Comparison of ENCODE assay signal across 10 cellular contexts in genomic region chr7:32299133-32299702, GRCh38.
DNase-seq lines count a peak whose midpoint lies in the region; ATAC-seq, FAIRE-seq and TF ChIP-seq lines count a peak whose summit lies in the region.
"Had no signal": no experiment of that assay in that cellular context is flagged by ENCODE, and none has a peak within 500 bp of the region (broad histone marks: within the 10 kb centered on the region; RNA-seq: fewer than 3 reads in every experiment).

No MANE protein-coding gene starts in this region.

- H3K27ac Mint-ChIP-seq in naive thymus-derived CD4-positive, alpha-beta T cell, result no peak overlapping the region

- H3K27me3 ChIP-seq in naive thymus-derived CD4-positive, alpha-beta T cell (ENCODE audit: control insufficient read depth in 2 of 2, insufficient read depth in 2 of 2, low read length in 2 of 2), result no peaks in the 10 kb centered on the region

- H3K9me3 ChIP-seq in A549, result 0 out of 3 replicates have a peak, but pooled peaks cover 2% of the 10 kb centered on the region
- H3K9me3 ChIP-seq in naive thymus-derived CD4-positive, alpha-beta T cell (ENCODE audit: control insufficient read depth in 2 of 3, low read length in 3 of 3), result no peaks in the 10 kb centered on the region

- H3K4me3 ChIP-seq in A549 (peak overlapping the region; percentile 71), epithelial cell of esophagus (ENCODE audit: low read length) (peak overlapping the region; percentile 19)
- H3K4me3 ChIP-seq in naive thymus-derived CD4-positive, alpha-beta T cell (ENCODE audit: low read length), result no peak overlapping the region

- H3K36me3 Mint-ChIP-seq in naive thymus-derived CD4-positive, alpha-beta T cell, result peaks cover 0 to 3% (median 0%) of the 10 kb centered on the region in 5 donors

- no peak for TF ChIP-seq CTCF in A549 (IDR thresholded peaks at IDR 0.05)
- no peak for TF ChIP-seq CTCF in epithelial cell of esophagus (IDR thresholded peaks at IDR 0.05; ENCODE audit: insufficient read depth, low read depth, low read length, missing control alignments)

- peaks cover 0 to 5% (median 1%) of the 10 kb centered on the region in 11 donors for H3K9me3 Mint-ChIP-seq in naive thymus-derived CD4-positive, alpha-beta T cell

- DNase-seq in A549 (ENCODE audit: low read depth in 1 of 2, low spot score in 1 of 2) (peak; percentile 22), NCI-H2171 (lab: John Stamatoyannopoulos, UW) (peak; percentile 35), epithelial cell of esophagus (ENCODE audit: low read depth) (peak; percentile 16), RPMI8226 (no peak), COR-L47 (lab: John Stamatoyannopoulos, UW) (no peak), SIG-M5 (lab: John Stamatoyannopoulos, UW) (no peak)
- no peak for DNase-seq in naive thymus-derived CD4-positive, alpha-beta T cell
- DNase-seq: DMS79 had no signal

- POLR2A ChIA-PET in A549 (lab: Yijun Ruan, JAX), result no interaction called here
- POLR2A ChIA-PET in naive thymus-derived CD4-positive, alpha-beta T cell (lab: Charles Lee), result no interaction called here

- no peaks in the 10 kb centered on the region for H3K36me3 ChIP-seq in naive thymus-derived CD4-positive, alpha-beta T cell (ENCODE audit: control insufficient read depth in 2 of 3, insufficient read depth in 3 of 3, low read length in 3 of 3)

- CTCF ChIA-PET in A549 (lab: Yijun Ruan, JAX), result interaction anchor here (1.6 kb wide), 1 partner anchor 49 kb away, joined by 3 read pairs; no protein-coding TSS in a partner anchor
- CTCF ChIA-PET in naive thymus-derived CD4-positive, alpha-beta T cell (lab: Charles Lee), result interaction anchor here (0.7 kb wide), 1 partner anchor 67 kb away, joined by 3 read pairs; no protein-coding TSS in a partner anchor

- H3K4me2 ChIP-seq in A549, result peak overlapping the region; percentile 97

- peak overlapping the region in 1 of 2 experiments; percentile 17; a peak in 3 of 6 replicates for H3K27ac ChIP-seq in A549
- H3K27ac ChIP-seq in naive thymus-derived CD4-positive, alpha-beta T cell (ENCODE audit: low read depth, low read length), result no peak overlapping the region

- intact Hi-C loops in naive thymus-derived CD4-positive, alpha-beta T cell (cut with micrococcal nuclease), result no loop called here

- H3K4me3 Mint-ChIP-seq in naive thymus-derived CD4-positive, alpha-beta T cell, result peak overlapping the region in 9 of 10 donors; percentile 12 to 62 (median 39)

- H3K4me1 Mint-ChIP-seq in naive thymus-derived CD4-positive, alpha-beta T cell, result peaks cover 4 to 13% (median 11%) of the 10 kb centered on the region in 7 donors

- TF ChIP-seq POLR2A in A549 (IDR thresholded peaks at IDR 0.05; ENCODE audit: low read length), result no peak

- TF ChIP-seq EP300 in A549 (IDR thresholded peaks at IDR 0.05), result no peak

- FAIRE-seq in A549 (lab: Jason Lieb, UNC), result no peak
- FAIRE-seq: endometrium had no signal

- peaks cover 51 to 59% (median 56%) of the 10 kb centered on the region in 5 donors for H3K27me3 Mint-ChIP-seq in naive thymus-derived CD4-positive, alpha-beta T cell

- 17% methylated on average over 17 of the region's 17 CpGs for WGBS in A549 (ENCODE audit: missing lambda C conversion rate)

- ATAC-seq in A549, result peak; percentile 57 to 77; a peak in 5 of 6 replicates
- no peak for ATAC-seq in naive thymus-derived CD4-positive, alpha-beta T cell
- no peak for ATAC-seq in HG03378 (IDR thresholded peaks at IDR 0.05; ENCODE audit: unreplicated experiment)

- peaks cover 4% of the 10 kb centered on the region; the same call in 1 of the 3 replicates for H3K4me1 ChIP-seq in A549
- no peaks in the 10 kb centered on the region for H3K4me1 ChIP-seq in naive thymus-derived CD4-positive, alpha-beta T cell (ENCODE audit: control insufficient read depth in 2 of 2, insufficient read depth in 2 of 2, low read length in 2 of 2)

- TF ChIP-seq RAD21 in A549 (conservative IDR thresholded peaks at IDR 0.05 in 1 of 2, IDR thresholded peaks at IDR 0.05 in 1 of 2), result no peak

TF ChIP-seq in A549, 52 proteins besides CTCF, POLR2A, EP300 and RAD21:
- TF ChIP-seq FOSL2 (IDR thresholded peaks at IDR 0.05), result no peak
- no peak for TF ChIP-seq FOSL2 (CRISPR knock-in tag; IDR thresholded peaks at IDR 0.05)
- peak; percentile 30 for TF ChIP-seq MAFK (IDR thresholded peaks at IDR 0.05; ENCODE audit: partially characterized antibody)

Comparison
In these comparisons a context has a peak if more than half of its experiments do, and no peak if none do; other contexts are left out.
1. ATAC-seq: peak in A549 (2 of 2); none in naive thymus-derived CD4-positive, alpha-beta T cell (single experiment) and HG03378 (single experiment).
2. DNase-seq: peak in A549 (2 of 2), NCI-H2171 (single experiment) and epithelial cell of esophagus (single experiment); none in naive thymus-derived CD4-positive, alpha-beta T cell (0 of 9), RPMI8226 (single experiment), COR-L47 (single experiment) and SIG-M5 (single experiment).